8 cellular contexts compared by ENCODE assay signal in genomic region chr17:77325826-77326581, GRCh38.
DNase-seq lines count a peak whose midpoint lies in the region; ATAC-seq and TF ChIP-seq lines count a peak whose summit lies in the region.

No MANE protein-coding gene starts in this region.

- H3K9me3 ChIP-seq in Karpas-422 (ENCODE audit: low read length) (no peaks in the 10 kb centered on the region), parathyroid adenoma (ENCODE audit: control insufficient read depth, low read length) (no peaks in the 10 kb centered on the region)

- H3K4me1 ChIP-seq in Karpas-422 (ENCODE audit: low read length) (peaks cover 49% of the 10 kb centered on the region), parathyroid adenoma (peaks cover 31% of the 10 kb centered on the region)

- H3K36me3 ChIP-seq in Karpas-422 (ENCODE audit: insufficient read depth, low read length) = no peaks in the 10 kb centered on the region
- H3K36me3 ChIP-seq in parathyroid adenoma (ENCODE audit: control insufficient read depth, insufficient read depth, low read length) = no peaks in the 10 kb centered on the region

- H3K9ac ChIP-seq in Karpas-422 (ENCODE audit: low read length) (peak overlapping the region; percentile 52; the same call in 1 of the 2 replicates), parathyroid adenoma (no peak overlapping the region)

- no peak for ATAC-seq in GM21447 (IDR thresholded peaks at IDR 0.05; ENCODE audit: unreplicated experiment)

- H2AFZ ChIP-seq in Karpas-422 (ENCODE audit: low read length) (no peak overlapping the region), parathyroid adenoma (no peak overlapping the region)

- H3K4me2 ChIP-seq in Karpas-422 (ENCODE audit: low read depth, low read length, poor library complexity, severe bottlenecking) (no peak overlapping the region), parathyroid adenoma (ENCODE audit: low read length) (no peak overlapping the region)

- H4K20me1 ChIP-seq in Karpas-422 (ENCODE audit: insufficient read depth, low read depth, low read length) = peaks cover 3% of the 10 kb centered on the region; the same call in 1 of the 2 replicates

- H3K4me3 ChIP-seq in Karpas-422 (ENCODE audit: low read length) (no peak overlapping the region), parathyroid adenoma (ENCODE audit: low read depth, low read length) (no peak overlapping the region)

- H3K27me3 ChIP-seq in Karpas-422 (ENCODE audit: low read length) (peaks cover 3% of the 10 kb centered on the region; the same call in 1 of the 2 replicates), parathyroid adenoma (ENCODE audit: control insufficient read depth, insufficient read depth, low read length) (no peaks in the 10 kb centered on the region)

- no peaks in the 10 kb centered on the region for H3K9me2 ChIP-seq in Karpas-422 (replicated peaks; ENCODE audit: insufficient read depth, low read length)

- TF ChIP-seq CTCF in parathyroid adenoma (IDR thresholded peaks at IDR 0.05) = no peak

- H3K27ac ChIP-seq in Karpas-422 (ENCODE audit: low read length) = no peak overlapping the region
- peak overlapping the region; percentile 39 for H3K27ac ChIP-seq in parathyroid adenoma

- H3K79me2 ChIP-seq in Karpas-422 (ENCODE audit: low read length) (no peaks in the 10 kb centered on the region), parathyroid adenoma (peaks cover 83% of the 10 kb centered on the region)

- DNase-seq in ELR (ENCODE audit: low read depth) (peak; percentile 47), Karpas-422 (no peak), ecto neural progenitor cell (ENCODE audit: low spot score) (peak; percentile 44), NCI-H1092 (lab: John Stamatoyannopoulos, UW) (no peak), LoVo (ENCODE audit: low spot score) (no peak), SW 1271 (lab: John Stamatoyannopoulos, UW) (no peak)

Comparison
In these comparisons a context has a peak if more than half of its experiments do, and no peak if none do; other contexts are left out.
1. DNase-seq: peak in ELR (single experiment) and ecto neural progenitor cell (single experiment); none in Karpas-422 (single experiment), NCI-H1092 (single experiment), LoVo (single experiment) and SW 1271 (0 of 2).